Comparison of ENCODE assay signal across 8 cellular contexts in genomic region chr4:6269400-6269650, GRCh38. TPM values are rescaled to one million over a fixed set of nuclear protein-coding genes. Genes with fewer than 3 reads are reported as not detected.
DNase-seq lines count a peak whose midpoint lies in the region; ATAC-seq and TF ChIP-seq lines count a peak whose summit lies in the region.

No MANE protein-coding gene starts in this region.

- H3K27me3 ChIP-seq in DOHH2 (ENCODE audit: control insufficient read depth, low read length) (peaks cover 3% of the 10 kb centered on the region; the same call in 1 of the 2 replicates), HUES6 (ENCODE audit: control insufficient read depth, insufficient read depth, low read length) (peaks cover 10% of the 10 kb centered on the region), neuron (ENCODE audit: insufficient read depth, low read length) (peaks cover 8% of the 10 kb centered on the region), adrenal gland (no peaks in the 10 kb centered on the region)

- peaks cover 23% of the 10 kb centered on the region for H3K4me1 ChIP-seq in DOHH2 (ENCODE audit: control insufficient read depth, low read length)
- H3K4me1 ChIP-seq in HUES6 (ENCODE audit: control insufficient read depth, insufficient read depth, low read length), result peaks cover 29% of the 10 kb centered on the region
- peaks cover 20% of the 10 kb centered on the region for H3K4me1 ChIP-seq in neuron (ENCODE audit: insufficient read depth, low read length)
- H3K4me1 ChIP-seq in adrenal gland (replicated peaks in 1 of 2), result peaks cover 12 to 44% of the 10 kb centered on the region in 2 donors

- H2AFZ ChIP-seq in neuron (ENCODE audit: low read depth, low read length), result peak overlapping the region; percentile 78

- WGBS in adrenal gland, 4 donors, result 0 to 2% (median 1%) methylated on average over 8 to 24 of the region's 24 CpGs

- H3K27ac ChIP-seq in DOHH2 (ENCODE audit: low read depth, low read length) (no peak overlapping the region), HUES6 (ENCODE audit: low read depth, low read length) (no peak overlapping the region), coronary artery (peak overlapping the region in 1 of 2 donors; percentile 97), adrenal gland (peak overlapping the region in 1 of 5 donors; percentile 19)

- peak overlapping the region; percentile 85 for H3K4me2 ChIP-seq in DOHH2 (ENCODE audit: low read length)

- H3K9ac ChIP-seq in HUES6 (ENCODE audit: low read length), result peak overlapping the region; percentile 13

- TF ChIP-seq CTCF in DOHH2 (IDR thresholded peaks at IDR 0.05; ENCODE audit: low read depth, low read length, poor library complexity, severe bottlenecking), result no peak
- no peak for TF ChIP-seq CTCF in coronary artery (IDR thresholded peaks at IDR 0.05)
- TF ChIP-seq CTCF in adrenal gland (IDR thresholded peaks at IDR 0.05), result no peak

- peak overlapping the region; percentile 71 for H3K4me3 ChIP-seq in DOHH2 (ENCODE audit: low read length)
- H3K4me3 ChIP-seq in HUES6 (ENCODE audit: low read depth, low read length), result peak overlapping the region; percentile 79
- H3K4me3 ChIP-seq in coronary artery, result peak overlapping the region; percentile 90
- peak overlapping the region; percentile 59 for H3K4me3 ChIP-seq in neuron (ENCODE audit: low read length)
- peak overlapping the region in 1 of 4 donors; percentile 90 for H3K4me3 ChIP-seq in adrenal gland

- H3F3A ChIP-seq in DOHH2 (ENCODE audit: control insufficient read depth, insufficient read depth), result no peaks in the 10 kb centered on the region

- H3K9me2 ChIP-seq in DOHH2 (replicated peaks; ENCODE audit: control insufficient read depth, low read length), result no peaks in the 10 kb centered on the region

- H3K9me3 ChIP-seq in DOHH2 (ENCODE audit: control insufficient read depth, insufficient read depth, low read length) (no peaks in the 10 kb centered on the region), HUES6 (ENCODE audit: control insufficient read depth, insufficient read depth, low read depth, low read length) (no peaks in the 10 kb centered on the region), neuron (ENCODE audit: low read length) (no peaks in the 10 kb centered on the region), adrenal gland (replicated peaks in 1 of 3) (no peaks in the 10 kb centered on the region)

- no peaks in the 10 kb centered on the region for H3K79me2 ChIP-seq in DOHH2 (ENCODE audit: control insufficient read depth, low read length)

- intact Hi-C loops in adrenal gland (cut with DNase I), result no loop called here

- H3K36me3 ChIP-seq in DOHH2 (ENCODE audit: control insufficient read depth, low read length), result no peaks in the 10 kb centered on the region
- H3K36me3 ChIP-seq in HUES6 (ENCODE audit: control insufficient read depth, insufficient read depth, low read length), result no peaks in the 10 kb centered on the region
- no peaks in the 10 kb centered on the region for H3K36me3 ChIP-seq in neuron (ENCODE audit: insufficient read depth, low read length)
- H3K36me3 ChIP-seq in adrenal gland (replicated peaks in 1 of 2), result no peaks in the 10 kb centered on the region

- no peaks in the 10 kb centered on the region for H4K20me1 ChIP-seq in DOHH2 (ENCODE audit: control insufficient read depth, insufficient read depth, low read depth, low read length)

- ATAC-seq in HG03439 (IDR thresholded peaks at IDR 0.05; ENCODE audit: unreplicated experiment), result no peak

- TF ChIP-seq POLR2A in adrenal gland (IDR thresholded peaks at IDR 0.05), result no peak

- DNase-seq in coronary artery (ENCODE audit: low spot score), result no peak
- no peak for DNase-seq in dermis blood vessel endothelial cell
- no peak for DNase-seq in stimulated activated CD4-positive, alpha-beta T cell treated with anti-CD3 and anti-CD28 coated beads, Interleukin-15, amount 100 ng/mL, for 24 hours
- no peak for DNase-seq in adrenal gland

RNA-seq across cellular contexts. Expression of gene WFS1, which starts 0.3 kb away (rescaled TPM):
- 74.7 and 116 TPM in 2 replicates for total RNA-seq in dermis blood vessel endothelial cell
- total RNA-seq in adrenal gland, result 10 to 100 TPM; 28.7 to 64.4 (median 36.7) TPM
- polyA plus RNA-seq in adrenal gland, result 10 to 100 TPM; 21.8 to 24.8 (median 22.6) TPM
